ENCODE assay signal across 1 cellular context in the genomic region with DNA sequence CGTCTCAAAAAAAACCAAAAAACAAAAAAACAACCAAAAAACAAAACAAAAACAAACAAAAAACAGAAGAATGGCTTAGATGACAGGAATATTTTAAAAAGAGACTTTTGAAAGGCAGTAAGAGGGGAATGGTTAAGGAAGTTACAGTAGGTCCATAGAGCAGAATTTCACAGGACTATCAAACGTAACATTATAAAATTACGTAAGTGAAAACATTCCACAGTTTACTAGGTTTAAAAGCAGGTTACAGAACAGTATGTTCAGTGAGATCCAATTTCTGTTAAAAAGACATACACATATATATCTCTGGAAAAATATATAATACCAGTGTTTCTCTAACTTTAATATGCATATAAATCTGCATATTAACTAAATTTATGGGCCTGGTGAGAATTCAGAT.
TF ChIP-seq lines count a peak whose summit lies in the region.

No MANE protein-coding gene starts in this region.

TF ChIP-seq in SK-N-SH, 30 proteins besides CTCF, POLR2A, EP300 and RAD21 (continued from another document):
- no peak for TF ChIP-seq ZBTB33 (IDR thresholded peaks at IDR 0.05; ENCODE audit: borderline replicate concordance, low read depth)
- TF ChIP-seq FOXM1 (IDR thresholded peaks at IDR 0.05; ENCODE audit: low read depth) = no peak
- TF ChIP-seq TAF1 (IDR thresholded peaks at IDR 0.05; ENCODE audit: borderline replicate concordance, low read depth, low read length) = no peak
